ENCODE assay signal across 8 cellular contexts in the genomic region with DNA sequence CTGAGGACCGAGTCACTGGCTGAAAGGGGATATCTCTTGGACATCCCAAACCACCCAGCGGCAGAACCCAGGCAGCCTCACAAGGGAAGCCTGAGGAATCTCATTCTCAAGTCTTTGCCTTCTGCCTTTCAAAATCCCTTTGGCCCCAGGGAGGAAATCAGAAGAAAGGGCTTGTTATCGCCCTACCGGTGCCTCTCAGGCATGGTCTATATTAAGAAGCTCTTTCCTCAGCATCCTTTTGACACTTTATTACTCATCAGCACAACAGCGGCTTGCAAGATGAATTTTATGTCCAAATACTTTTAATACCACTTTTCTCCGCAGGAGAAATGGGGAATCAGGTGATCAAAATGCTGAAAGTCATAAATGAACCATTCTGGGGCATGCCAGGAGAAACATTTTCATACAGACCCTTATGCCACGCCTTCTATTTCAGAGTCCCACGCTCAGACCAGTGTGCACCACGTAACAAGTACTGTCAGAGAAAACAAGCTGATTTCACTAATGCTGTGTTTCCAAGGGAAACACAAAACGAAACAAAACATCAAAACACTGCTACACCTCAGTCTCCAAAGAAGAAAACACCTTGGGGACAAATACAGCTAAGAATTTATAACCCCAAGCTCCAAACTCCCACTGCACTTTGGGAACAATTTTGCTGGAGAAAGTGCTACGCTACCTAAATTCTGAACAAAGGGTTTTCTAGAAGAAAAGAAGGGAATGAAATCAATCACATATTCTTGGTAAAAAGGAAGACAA. TPM values are rescaled to one million over a fixed set of nuclear protein-coding genes. Genes with fewer than 3 reads are reported as not detected.
DNase-seq lines count a peak whose midpoint lies in the region; ATAC-seq, FAIRE-seq and TF ChIP-seq lines count a peak whose summit lies in the region.

No MANE protein-coding gene starts in this region.

- H3K9me3 ChIP-seq in HUES48 (ENCODE audit: control insufficient read depth, insufficient read depth, low read length) (no peaks in the 10 kb centered on the region), K562 (replicated peaks; ENCODE audit: control insufficient read depth, insufficient read depth, low read depth, low read length) (no peaks in the 10 kb centered on the region), pancreas (no peaks in the 10 kb centered on the region)

- peaks cover 11% of the 10 kb centered on the region for H4K20me1 ChIP-seq in K562 (replicated peaks; ENCODE audit: control insufficient read depth, insufficient read depth, low read length)

- no peak overlapping the region for H3K4me3 ChIP-seq in ACC112 (ENCODE audit: low read depth, low read length)
- H3K4me3 ChIP-seq in HUES48 (ENCODE audit: low read depth, low read length), result no peak overlapping the region
- no peak overlapping the region for H3K4me3 ChIP-seq in K562
- no peak overlapping the region for H3K4me3 ChIP-seq in pancreas

- POLR2A ChIA-PET in K562 (lab: Yijun Ruan, JAX), result interaction anchor here (0.7 to 1.8 kb wide), 4 partner anchors 8 to 40 kb away, joined by 3 to 7 read pairs (median 3); no protein-coding TSS in a partner anchor

- H3K27me3 ChIP-seq in ACC112 (ENCODE audit: insufficient read depth, low read length), result no peaks in the 10 kb centered on the region
- no peaks in the 10 kb centered on the region for H3K27me3 ChIP-seq in HUES48 (ENCODE audit: control insufficient read depth, insufficient read depth, low read length)
- no peaks in the 10 kb centered on the region for H3K27me3 ChIP-seq in K562 (ENCODE audit: control insufficient read depth in 2 of 2, insufficient read depth in 2 of 2, low read length in 2 of 2)
- no peaks in the 10 kb centered on the region for H3K27me3 ChIP-seq in pancreas

- BruUV-seq in K562 (replicated peaks; lab: Mats Ljungman, UMichigan), result no TSS peak

- peaks cover 76 to 79% of the 10 kb centered on the region in 2 donors for H3K4me1 Mint-ChIP-seq in natural killer cell

- 0 out of 2 replicates have a peak overlapping the region, but pooled peaks have one; percentile 3 for H3K27ac ChIP-seq in ACC112 (ENCODE audit: low read depth, low read length)
- H3K27ac ChIP-seq in HUES48 (ENCODE audit: low read depth, low read length), result peak overlapping the region; percentile 22
- H3K27ac ChIP-seq in K562 (ENCODE audit: extremely low read depth, low read depth, low read length), result no peak overlapping the region
- H3K27ac ChIP-seq in pancreas, result peak overlapping the region in 2 of 4 donors; percentile 10 to 64

- WGBS in K562 (ENCODE audit: insufficient coverage, low coverage, missing lambda C conversion rate), result 69% methylated on average over 11 of the region's 11 CpGs
- 85 to 86% methylated on average over 11 of the region's 11 CpGs for WGBS in pancreas, 2 donors

- FAIRE-seq in K562 (lab: Jason Lieb, UNC) (no peak), pancreas (lab: Jason Lieb, UNC) (no peak)

- no peak for TF ChIP-seq POLR2A in K562 (conservative IDR thresholded peaks at IDR 0.05)

- H2AFZ ChIP-seq in ACC112 (ENCODE audit: low read length, unreplicated experiment), result no peak overlapping the region
- H2AFZ ChIP-seq in K562 (ENCODE audit: low read depth, low read length), result no peak overlapping the region

- H3K9ac ChIP-seq in HUES48 (ENCODE audit: low read depth, low read length) (no peak overlapping the region), K562 (ENCODE audit: insufficient read depth in 1 of 2, low read depth in 2 of 2, low read length in 2 of 2) (no peak overlapping the region)

- intact Hi-C loops in K562 (cut with micrococcal nuclease) (no loop called here), natural killer cell (cut with micrococcal nuclease) (no loop called here), pancreas (cut with DNase I) (loop anchor here in 1 of 3 donors (10.0 kb wide), 1 partner anchor 65 kb away; no protein-coding TSS in a partner anchor)

- DNase-seq in K562 (ENCODE audit: extremely low read depth in 1 of 4, low spot score in 3 of 4) (no peak), natural killer cell (no peak), NCI-H1694 treated with DMSO at 0.1 percent for 48 hours (lab: John Stamatoyannopoulos, UW) (no peak), pancreas (no peak), NCI-H524 treated with DMSO at 0.1 percent for 48 hours (lab: John Stamatoyannopoulos, UW) (no peak)

- H3K27me3 Mint-ChIP-seq in natural killer cell (ENCODE audit: low read depth in 2 of 2), result no peaks in the 10 kb centered on the region

- peak; percentile 57 for ATAC-seq in GM19023 (IDR thresholded peaks at IDR 0.05; ENCODE audit: unreplicated experiment)
- ATAC-seq in K562, result no peak
- peak; percentile 56 to 66 (median 61) for ATAC-seq in natural killer cell
- no peak for ATAC-seq in pancreas

- peak overlapping the region; percentile 86 to 92 for H3K27ac Mint-ChIP-seq in natural killer cell

- no peaks in the 10 kb centered on the region for H3K9me3 Mint-ChIP-seq in natural killer cell

- no peaks in the 10 kb centered on the region for H3K36me3 Mint-ChIP-seq in natural killer cell

- H3K4me2 ChIP-seq in K562 (ENCODE audit: insufficient read depth, low read length), result no peak overlapping the region

- no peaks in the 10 kb centered on the region for H3K36me3 ChIP-seq in ACC112 (ENCODE audit: insufficient read depth, low read length)
- H3K36me3 ChIP-seq in HUES48 (ENCODE audit: control insufficient read depth, insufficient read depth, low read length), result no peaks in the 10 kb centered on the region
- H3K36me3 ChIP-seq in K562 (ENCODE audit: control insufficient read depth, insufficient read depth, low read length), result no peaks in the 10 kb centered on the region; the same call in 2 of the 3 replicates
- no peaks in the 10 kb centered on the region for H3K36me3 ChIP-seq in pancreas

- H3K9me1 ChIP-seq in K562 (ENCODE audit: control insufficient read depth, insufficient read depth, low read length), result no peaks in the 10 kb centered on the region

- peaks cover 46% of the 10 kb centered on the region for H3K4me1 ChIP-seq in ACC112 (ENCODE audit: control insufficient read depth, insufficient read depth, low read length, unreplicated experiment)
- peaks cover 52% of the 10 kb centered on the region for H3K4me1 ChIP-seq in HUES48 (ENCODE audit: control insufficient read depth, insufficient read depth, low read length)
- H3K4me1 ChIP-seq in K562 (replicated peaks in 1 of 2; ENCODE audit: control insufficient read depth in 2 of 2, insufficient read depth in 2 of 2, low read length in 2 of 2), result peaks cover 6 to 16% of the 10 kb centered on the region in 2 experiments; a peak in 4 of 5 replicates
- peaks cover 60 to 72% (median 61%) of the 10 kb centered on the region in 3 donors for H3K4me1 ChIP-seq in pancreas

- H3K79me2 ChIP-seq in ACC112 (ENCODE audit: control insufficient read depth, insufficient read depth, low read length, unreplicated experiment) (peaks cover 57% of the 10 kb centered on the region), K562 (ENCODE audit: control insufficient read depth, insufficient read depth, low read length) (peaks cover 17% of the 10 kb centered on the region)

- no peak for TF ChIP-seq EP300 in K562 (IDR thresholded peaks at IDR 0.05; ENCODE audit: low read length)

- H3K4me3 Mint-ChIP-seq in natural killer cell, result peak overlapping the region; percentile 41

- no peak for TF ChIP-seq RAD21 in K562 (CRISPR knock-in tag; conservative IDR thresholded peaks at IDR 0.05 in 1 of 2, IDR thresholded peaks at IDR 0.05 in 1 of 2)

- CTCF ChIA-PET in K562 (lab: Yijun Ruan, JAX; ENCODE audit: low intra/inter-chr PET ratio), result no interaction called here

- in situ Hi-C loops in K562 (cut with MboI), result loop anchor here (25.0 kb wide), 1 partner anchor 998 kb away; no protein-coding TSS in a partner anchor

- TF ChIP-seq CTCF in K562 (IDR thresholded peaks at IDR 0.05 in 2 of 3, conservative IDR thresholded peaks at IDR 0.05 in 1 of 3; ENCODE audit: insufficient read depth in 2 of 3, low read depth in 1 of 3, low read length in 3 of 3) (no peak), natural killer cell (IDR thresholded peaks at IDR 0.05) (no peak), pancreas (IDR thresholded peaks at IDR 0.05) (no peak)

TF ChIP-seq in K562, 482 proteins besides CTCF, POLR2A, EP300 and RAD21:
- TF ChIP-seq RFX1 (IDR thresholded peaks at IDR 0.05), result peak; percentile 16; the same call in 1 of the 2 replicates
- no peak for TF ChIP-seq ZNF324 (CRISPR knock-in tag; IDR thresholded peaks at IDR 0.05)

RNA-seq across cellular contexts. Expression of gene RAPGEF1, which starts 30.0 kb away (rescaled TPM):
- total RNA-seq in K562 (2011; cell fraction: chromatin; rRNA removed; ENCODE audit: low replicate concordance), result 42.0 and 63.9 TPM in 2 replicates
- total RNA-seq in K562 (2011; cell fraction: nucleolus; rRNA removed), result 20.0 and 28.9 TPM in 2 replicates
- 26.3 and 27.1 TPM in 2 replicates for total RNA-seq in K562 (2011; cell fraction: nucleoplasm; rRNA removed)
- total RNA-seq in K562 (2014; rRNA removed), result 19.9 and 25.5 TPM in 2 replicates
- 13.7 and 15.8 TPM in 2 replicates for total RNA-seq in K562 (2014; rRNA removed; fragmentation: Illumina TruSeq; extraction: Trizol)
- total RNA-seq in K562 (2015; rRNA removed; fragmentation: Illumina TruSeq; extraction: Trizol), result 17.8 and 19.2 TPM in 2 replicates
- 36.4 and 44.1 TPM in 2 replicates for total RNA-seq in K562 (2021)
- polyA plus RNA-seq in K562 (2011; rRNA removed), result 22.9 and 27.1 TPM in 2 replicates
- 22.7 and 25.8 TPM in 2 replicates for polyA plus RNA-seq in K562 (2011; cell fraction: cytosol; rRNA removed)
- 26.4 and 33.4 TPM in 2 replicates for polyA plus RNA-seq in K562 (2011; cell fraction: nucleus; rRNA removed)
- 25.0 and 32.0 TPM in 2 replicates for polyA plus RNA-seq in K562 (2012)
- polyA plus RNA-seq in K562 (2014; fragmentation: Illumina TruSeq; extraction: Trizol), result 26.6 TPM in 2 replicates
- under 1 TPM; 0.06 to 0.10 TPM for polyA plus RNA-seq in K562 (2014; fragmentation: Nextera tagmentation; extraction: Ambion mirVana)
- 23.2 and 27.9 TPM in 2 replicates for polyA plus RNA-seq in K562 (2014; rRNA removed)
- polyA minus RNA-seq in K562 (2011; rRNA and poly(A)+ RNA removed), result 19.9 and 22.5 TPM in 2 replicates
- polyA minus RNA-seq in K562 (2011; cell fraction: cytosol; rRNA and poly(A)+ RNA removed), result 13.9 and 19.5 TPM in 2 replicates
- 10.1 and 12.6 TPM in 2 replicates for polyA minus RNA-seq in K562 (2011; cell fraction: nucleus; rRNA and poly(A)+ RNA removed)
- 100 to 1,000 TPM; 210 to 224 (median 222) TPM for total RNA-seq in natural killer cell
- 10 to 100 TPM; 38.8 to 62.6 (median 52.3) TPM for total RNA-seq in pancreas
- 10 to 100 TPM; 17.1 to 22.8 TPM for polyA plus RNA-seq in pancreas

Comparison
In these comparisons a context has a peak if more than half of its experiments do, and no peak if none do; other contexts are left out.
1. ATAC-seq: peak in GM19023 (single experiment) and natural killer cell (3 of 3); none in K562 (single experiment) and pancreas (0 of 4).